In genomic region chr1:179754031-179754624, GRCh38 we compare ENCODE assay signal across 15 cellular contexts. TPM values are rescaled to one million over a fixed set of nuclear protein-coding genes. Genes with fewer than 3 reads are reported as not detected.
A peak's percentile ranks its signal among the peaks of the same experiment; 100 is the strongest.
DNase-seq lines count a peak whose midpoint lies in the region; TF ChIP-seq lines count a peak whose summit lies in the region.
"Had no signal": no experiment of that assay in that cellular context is flagged by ENCODE, and none has a peak within 500 bp of the region (broad histone marks: within the 10 kb centered on the region; RNA-seq: fewer than 3 reads in every experiment).

No MANE protein-coding gene starts in this region.

- no peak overlapping the region for H4K91ac ChIP-seq in H9 (ENCODE audit: insufficient read length, low read depth, low read length)

- H3K23ac ChIP-seq in H9 (ENCODE audit: insufficient read length, low read depth, low read length) = no peak overlapping the region

- no peak overlapping the region for H2AFZ ChIP-seq in H9 (ENCODE audit: low read length)

- H3K56ac ChIP-seq in H9 (ENCODE audit: insufficient read length, low read depth, low read length) = no peak overlapping the region

- WGBS in H9 (ENCODE audit: extremely low coverage, insufficient read length, low lambda C conversion rate) = no CpG with 5 or more reads among the region's 4 CpGs

- H4K5ac ChIP-seq in H9 (ENCODE audit: insufficient read length, low read depth, low read length) = no peak overlapping the region

- H3K4me1 Mint-ChIP-seq in H9 = peaks cover 0 to 4% of the 10 kb centered on the region in 2 experiments; a peak in 1 of 4 replicates
- H3K4me1 Mint-ChIP-seq in osteocyte (ENCODE audit: unreplicated experiment) = no peaks in the 10 kb centered on the region
- H3K4me1 Mint-ChIP-seq: T-helper 17 cell had no signal

- H3K4me3 Mint-ChIP-seq in H9 (no peak overlapping the region), osteocyte (ENCODE audit: unreplicated experiment) (no peak overlapping the region)
- H3K4me3 Mint-ChIP-seq: T-helper 17 cell had no signal

- H3K27ac Mint-ChIP-seq in H9 = no peak overlapping the region
- no peak overlapping the region for H3K27ac Mint-ChIP-seq in osteocyte (ENCODE audit: unreplicated experiment)
- H3K27ac Mint-ChIP-seq: T-helper 17 cell had no signal

- H3K23me2 ChIP-seq in H9 (ENCODE audit: insufficient read length, low read depth, low read length, poor library complexity, severe bottlenecking) = no peaks in the 10 kb centered on the region

- H3K4me2 ChIP-seq in H9 (ENCODE audit: insufficient read depth, insufficient read length, low read length) = no peak overlapping the region

- no peak overlapping the region for H3K18ac ChIP-seq in H9 (ENCODE audit: insufficient read length, low read depth, low read length)

- H3K9ac ChIP-seq in H9 (ENCODE audit: extremely low read depth, insufficient read length, low read length) = no peak overlapping the region

- H2AK5ac ChIP-seq in H9 (ENCODE audit: insufficient read length, low read length) = no peak overlapping the region

- H3K14ac ChIP-seq in H9 (ENCODE audit: insufficient read depth, low read length) = no peak overlapping the region

- no peaks in the 10 kb centered on the region for H3K36me3 Mint-ChIP-seq in H9 (ENCODE audit: insufficient read depth in 1 of 3, low read depth in 3 of 3)
- no peaks in the 10 kb centered on the region for H3K36me3 Mint-ChIP-seq in osteocyte (ENCODE audit: unreplicated experiment)

- H4K20me1 ChIP-seq in H9 (ENCODE audit: control insufficient read depth, insufficient read depth, insufficient read length) = no peaks in the 10 kb centered on the region

- H3K9me3 ChIP-seq in H9 (ENCODE audit: control insufficient read depth, low read depth, low read length) = no peaks in the 10 kb centered on the region

- H2BK12ac ChIP-seq in H9 (ENCODE audit: insufficient read length, low read depth, low read length) = no peak overlapping the region

- H3K27ac ChIP-seq in H9 (ENCODE audit: insufficient read length, low read depth, low read length) = no peak overlapping the region

- H3K4me1 ChIP-seq in H9 (ENCODE audit: insufficient read depth, low read length) = no peaks in the 10 kb centered on the region
- H3K4me1 ChIP-seq: Caco-2 had no signal

- H3K79me1 ChIP-seq in H9 (ENCODE audit: insufficient read depth, low read depth, low read length, poor library complexity, severe bottlenecking) = no peaks in the 10 kb centered on the region

- H2BK20ac ChIP-seq in H9 (ENCODE audit: low read depth, low read length, poor library complexity, severe bottlenecking) = no peak overlapping the region

- no peak overlapping the region for H3K4me3 ChIP-seq in fibroblast of mammary gland (ENCODE audit: control insufficient read depth, low read depth, low read length)

- no peak overlapping the region for H3K4ac ChIP-seq in H9 (ENCODE audit: low read depth, low read length)

- no peak for TF ChIP-seq CTCF in fibroblast of mammary gland (conservative IDR thresholded peaks at IDR 0.05; ENCODE audit: control insufficient read depth, insufficient read depth, low read depth, low read length)
- TF ChIP-seq CTCF in H9 (conservative IDR thresholded peaks at IDR 0.05) = no peak
- no peak for TF ChIP-seq CTCF in osteocyte (IDR thresholded peaks at IDR 0.05)

- H2BK120ac ChIP-seq in H9 (ENCODE audit: low read depth, low read length, poor library complexity, severe bottlenecking) = no peak overlapping the region

- no peak overlapping the region for H2BK15ac ChIP-seq in H9 (ENCODE audit: low read depth, low read length)

- H3K27me3 Mint-ChIP-seq in H9 (ENCODE audit: low read depth) (peaks cover 23% of the 10 kb centered on the region), osteocyte (ENCODE audit: unreplicated experiment) (no peaks in the 10 kb centered on the region)

- no peak overlapping the region for H2BK5ac ChIP-seq in H9 (ENCODE audit: insufficient read length, low read length)

- no peaks in the 10 kb centered on the region for H3K27me3 ChIP-seq in H9 (ENCODE audit: insufficient read depth, low read length)

- no peaks in the 10 kb centered on the region for H3K79me2 ChIP-seq in H9 (ENCODE audit: insufficient read depth, low read length)

- H4K8ac ChIP-seq in H9 (replicated peaks; ENCODE audit: insufficient read length, low read depth, low read length) = no peak overlapping the region

- peak; percentile 89 for DNase-seq in EH (ENCODE audit: low read depth)
- DNase-seq in RPMI7951 (ENCODE audit: low read depth) = peak; percentile 65
- peak; percentile 73 for DNase-seq in fibroblast of mammary gland (ENCODE audit: low read depth)
- DNase-seq in renal cortical epithelial cell (ENCODE audit: low read depth) = peak; percentile 5
- DNase-seq in H9 = no peak
- DNase-seq in OCI-M2 (lab: John Stamatoyannopoulos, UW; ENCODE audit: unreplicated experiment) = no peak
- DNase-seq in osteocyte (ENCODE audit: extremely low spot score, unreplicated experiment) = no peak
- DNase-seq in mucosa of gallbladder (ENCODE audit: low spot score) = no peak
- DNase-seq: activated CD4-positive, alpha-beta T cell treated with anti-CD3 and anti-CD28 coated beads, Interleukin-2, amount 50 U/mL, for 48 hours; activated gamma-delta T cell; Caco-2; NCI-H2029 treated with DMSO at 0.1 percent for 48 hours; stimulated activated CD4-positive, alpha-beta T cell treated with anti-CD3 and anti-CD28 coated beads, Interleukin-2, amount 100 ng/mL, for 48 hours; stimulated activated naive CD4-positive, alpha-beta T cell treated with Interleukin-2 at 50 U/mL for 16 hours; T-helper 17 cell had no signal

- no peak overlapping the region for H3T11ph ChIP-seq in H9 (ENCODE audit: low read length)

- H3K9me3 Mint-ChIP-seq in H9 = peaks cover 4 to 6% of the 10 kb centered on the region in 2 experiments; a peak in 3 of 5 replicates
- peaks cover 22% of the 10 kb centered on the region for H3K9me3 Mint-ChIP-seq in osteocyte (ENCODE audit: unreplicated experiment)

RNA-seq across cellular contexts. Expression of gene FAM163A, which starts 11.0 kb away (rescaled TPM):
- total RNA-seq in RPMI7951 (2014; rRNA removed; shearing (Covaris generic)) = not detected in 2 replicates
- not detected in 2 replicates for total RNA-seq in renal cortical epithelial cell
- total RNA-seq in H9 (2021) = 0.44 and 0.46 TPM in 2 replicates
- total RNA-seq in osteocyte = not detected in 2 replicates
- total RNA-seq in mucosa of gallbladder = 5.1 TPM
- total RNA-seq: Caco-2 had no signal

Comparison
In these comparisons a context has a peak if more than half of its experiments do, and no peak if none do; other contexts are left out.
1. DNase-seq: peak in EH (single experiment), RPMI7951 (single experiment), fibroblast of mammary gland (single experiment) and renal cortical epithelial cell (single experiment); none in H9 (single experiment), OCI-M2 (single experiment), osteocyte (single experiment) and mucosa of gallbladder (single experiment).